Comparison of ENCODE assay signal across 9 cellular contexts in genomic region chr17:63827801-63828221, GRCh38. TPM values are rescaled to one million over a fixed set of nuclear protein-coding genes. Genes with fewer than 3 reads are reported as not detected.
A peak's percentile ranks its signal among the peaks of the same experiment; 100 is the strongest.
DNase-seq lines count a peak whose midpoint lies in the region; ATAC-seq and TF ChIP-seq lines count a peak whose summit lies in the region.
"Had no signal": no experiment of that assay in that cellular context is flagged by ENCODE, and none has a peak within 500 bp of the region (broad histone marks: within the 10 kb centered on the region; RNA-seq: fewer than 3 reads in every experiment).

No MANE protein-coding gene starts in this region.

- intact Hi-C loops in Calu3 (cut with micrococcal nuclease; ENCODE audit: unreplicated experiment) (no loop called here), Panc1 (cut with micrococcal nuclease; ENCODE audit: unreplicated experiment) (no loop called here), ovary (cut with DNase I) (loop anchor here in 1 of 4 donors (2.0 kb wide), 1 partner anchor 15 kb away; the partner anchor contains the start of gene SMARCD2)

- no peaks in the 10 kb centered on the region for H3K4me1 Mint-ChIP-seq in Calu3 (ENCODE audit: low read depth, unreplicated experiment)

- no peak for TF ChIP-seq EP300 in ovary (IDR thresholded peaks at IDR 0.05)

- H3K27ac ChIP-seq in Panc1 (ENCODE audit: low read length) (peak overlapping the region; percentile 95), ovary (peak overlapping the region in 1 of 2 donors; percentile 95)

- no peak for TF ChIP-seq CTCF in Calu3 (IDR thresholded peaks at IDR 0.05; ENCODE audit: unreplicated experiment)
- TF ChIP-seq CTCF in Panc1 (IDR thresholded peaks at IDR 0.05): 0 out of 2 replicates have a peak, but pooled peaks have one; percentile 16
- TF ChIP-seq CTCF in epithelial cell of esophagus (IDR thresholded peaks at IDR 0.05; ENCODE audit: insufficient read depth, low read depth, low read length, missing control alignments): no peak
- TF ChIP-seq CTCF in ovary (IDR thresholded peaks at IDR 0.05): peak in 1 of 3 donors; percentile 3

- peak overlapping the region; percentile 99 for H3K4me3 Mint-ChIP-seq in Calu3 (ENCODE audit: low read depth, unreplicated experiment)

- H3K4me1 ChIP-seq in Panc1 (ENCODE audit: control insufficient read depth, insufficient read depth, low read length) (peaks cover 13% of the 10 kb centered on the region), ovary (ENCODE audit: insufficient read depth) (peaks cover 3% of the 10 kb centered on the region)

- H3K36me3 ChIP-seq in Panc1 (ENCODE audit: control insufficient read depth, insufficient read depth, low read length) (peaks cover 49% of the 10 kb centered on the region), ovary (no peaks in the 10 kb centered on the region)

- 1 to 2% (median 1%) methylated on average over 19 of the region's 19 CpGs for WGBS in ovary, 3 donors

- ATAC-seq in Panc1 (no peak), HG02852 (IDR thresholded peaks at IDR 0.05; ENCODE audit: unreplicated experiment) (no peak), HG03039 (IDR thresholded peaks at IDR 0.05; ENCODE audit: unreplicated experiment) (no peak), HG02571 (IDR thresholded peaks at IDR 0.05; ENCODE audit: unreplicated experiment) (no peak)

- H3K27me3 Mint-ChIP-seq in Calu3 (ENCODE audit: unreplicated experiment): no peaks in the 10 kb centered on the region

- TF ChIP-seq POLR2A in ovary (IDR thresholded peaks at IDR 0.05): no peak

- BruUV-seq in Calu3 (replicated peaks; lab: Mats Ljungman, UMichigan): no TSS peak
- no TSS peak for BruUV-seq in Panc1 (replicated peaks; lab: Mats Ljungman, UMichigan)

- DNase-seq in Calu3 (no peak), Panc1 (ENCODE audit: low read depth, low spot score) (no peak), epithelial cell of esophagus (ENCODE audit: low read depth) (no peak), ovary (no peak)
- DNase-seq in effector CD8-positive, alpha-beta T cell (lab: John Stamatoyannopoulos, UW): no peak

- CTCF ChIA-PET in Calu3 (lab: Charles Lee) (interaction anchor here (1.1 kb wide), 1 partner anchor 11 kb away, joined by 3 read pairs; no protein-coding TSS in a partner anchor), Panc1 (lab: Charles Lee) (interaction anchor here (0.6 kb wide), 1 partner anchor 73 kb away, joined by 3 read pairs; no protein-coding TSS in a partner anchor)

- no peaks in the 10 kb centered on the region for H3K9me3 Mint-ChIP-seq in Calu3 (ENCODE audit: low read depth, unreplicated experiment)

- H3K4me3 ChIP-seq in Panc1 (ENCODE audit: low read depth in 2 of 2, low read length in 2 of 2) (peak overlapping the region; percentile 80 to 96), epithelial cell of esophagus (ENCODE audit: low read length) (peak overlapping the region; percentile 88), ovary (peak overlapping the region; percentile 66)

- H3K27me3 ChIP-seq in Panc1 (ENCODE audit: control insufficient read depth, insufficient read depth, low read length) (no peaks in the 10 kb centered on the region), ovary (no peaks in the 10 kb centered on the region)

- in situ Hi-C loops in Panc1 (cut with HindIII; ENCODE audit: low pct_unique_long_range_greater_than_20kb, low sequenced_read_pairs): no loop called here

- peaks cover 62% of the 10 kb centered on the region for H3K36me3 Mint-ChIP-seq in Calu3 (ENCODE audit: insufficient read depth, unreplicated experiment)

- H3K27ac Mint-ChIP-seq in Calu3 (ENCODE audit: unreplicated experiment): peak overlapping the region; percentile 97

- H3K9me3 ChIP-seq in Panc1 (ENCODE audit: control insufficient read depth, insufficient read depth, low read depth, low read length) (no peaks in the 10 kb centered on the region), ovary (no peaks in the 10 kb centered on the region)

- POLR2A ChIA-PET in Panc1 (lab: Charles Lee): interaction anchor here (0.7 kb wide), 1 partner anchor 396 kb away, joined by 3 read pairs; no protein-coding TSS in a partner anchor

RNA-seq across cellular contexts. Expression of gene FTSJ3, which starts 0.3 kb away (rescaled TPM):
- total RNA-seq in Calu3 (2022) (43.3 and 46.0 TPM in 2 replicates), Panc1 (2021; ENCODE audit: unreplicated experiment) (41.3 TPM), ovary (10 to 100 TPM; 26.1 to 46.5 (median 34.7) TPM)
- 31.1 TPM for polyA plus RNA-seq in Panc1 (2012; ENCODE audit: insufficient read length)
- 10 to 100 TPM; 21.3 to 47.0 TPM for polyA plus RNA-seq in ovary

RNA-seq across cellular contexts. Expression of gene PSMC5, which starts 0.6 kb away (rescaled TPM):
- 91.4 and 95.1 TPM in 2 replicates for total RNA-seq in Calu3 (2022)
- total RNA-seq in Panc1 (2021; ENCODE audit: unreplicated experiment): 145 TPM
- 223 TPM for polyA plus RNA-seq in Panc1 (2012; ENCODE audit: insufficient read length)
- 100 to 1,000 TPM in 2 of 7 donors, 10 to 100 TPM in 5; 36.4 to 111 (median 83.8) TPM for total RNA-seq in ovary
- polyA plus RNA-seq in ovary: 100 to 1,000 TPM in 1 of 2 donors, 10 to 100 TPM in 1; 96.2 to 155 TPM

RNA-seq across cellular contexts. Expression of gene SMARCD2, which starts 14.7 kb away (rescaled TPM):
- total RNA-seq in Calu3 (2022) (46.7 and 50.6 TPM in 2 replicates), Panc1 (2021; ENCODE audit: unreplicated experiment) (59.4 TPM), ovary (100 to 1,000 TPM in 1 of 7 donors, 10 to 100 TPM in 6; 46.2 to 117 (median 72.9) TPM)
- 48.7 TPM for polyA plus RNA-seq in Panc1 (2012; ENCODE audit: insufficient read length)
- polyA plus RNA-seq in ovary: 10 to 100 TPM; 47.9 to 52.7 TPM

RNA-seq across cellular contexts. Expression of gene CSH2, which starts 45.7 kb away (rescaled TPM):
- total RNA-seq in Calu3 (2022): not detected in 2 replicates
- not detected for total RNA-seq in Panc1 (2021; ENCODE audit: unreplicated experiment)
- 0.30 TPM for polyA plus RNA-seq in Panc1 (2012; ENCODE audit: insufficient read length)
- not detected for total RNA-seq in ovary
- polyA plus RNA-seq in ovary: not detected
- polyA plus RNA-seq: adipose tissue had no signal

RNA-seq across cellular contexts. Expression of gene DDX42, which starts 53.8 kb away (rescaled TPM):
- 87.8 and 99.5 TPM in 2 replicates for total RNA-seq in Calu3 (2022)
- total RNA-seq in Panc1 (2021; ENCODE audit: unreplicated experiment): 89.6 TPM
- 46.9 TPM for polyA plus RNA-seq in Panc1 (2012; ENCODE audit: insufficient read length)
- 100 to 1,000 TPM in 4 of 7 donors, 10 to 100 TPM in 3; 72.5 to 137 (median 104) TPM for total RNA-seq in ovary
- 100 to 1,000 TPM in 1 of 2 donors, 10 to 100 TPM in 1; 74.4 to 138 TPM for polyA plus RNA-seq in ovary
